In genomic region chr7:135620980-135621850, GRCh38 we compare ENCODE assay signal across 8 cellular contexts. TPM values are rescaled to one million over a fixed set of nuclear protein-coding genes. Genes with fewer than 3 reads are reported as not detected.
DNase-seq lines count a peak whose midpoint lies in the region; ATAC-seq, FAIRE-seq and TF ChIP-seq lines count a peak whose summit lies in the region.

No MANE protein-coding gene starts in this region.

- peak; percentile 6 to 12 for DNase-seq in activated T-cell treated with anti-CD3 and anti-CD28 coated beads, Interleukin-2, amount 50 U/mL, for 72 hours
- no peak for DNase-seq in activated T-cell treated with anti-CD3 and anti-CD28 coated beads, Interleukin-2, amount 50 U/mL, for 48 hours
- peak in 1 of 3 donors; percentile 48 for DNase-seq in Peyer's patch
- peak; percentile 39 for DNase-seq in colonic mucosa
- DNase-seq in left lung, result no peak
- peak; percentile 40 for DNase-seq in urothelium cell line (ENCODE audit: low spot score)
- no peak for DNase-seq in HK-2 (ENCODE audit: unreplicated experiment)

- H3K4me1 ChIP-seq in Peyer's patch (no peaks in the 10 kb centered on the region), colonic mucosa (no peaks in the 10 kb centered on the region), left lung (peaks cover 0 to 8% of the 10 kb centered on the region in 2 donors)

- intact Hi-C loops in colonic mucosa (cut with DNase I) (no loop called here), left lung (cut with DNase I) (no loop called here)

- peaks cover 0 to 79% (median 0%) of the 10 kb centered on the region in 3 donors for H3K36me3 ChIP-seq in Peyer's patch
- H3K36me3 ChIP-seq in colonic mucosa, result peaks cover 3% of the 10 kb centered on the region
- H3K36me3 ChIP-seq in left lung, result peaks cover 0 to 88% of the 10 kb centered on the region in 2 donors

- no peaks in the 10 kb centered on the region for H3K27me3 Mint-ChIP-seq in activated T-cell treated with anti-CD3 and anti-CD28 coated beads, Interleukin-2, amount 50 U/mL, for 72 hours (ENCODE audit: low read depth)

- no peaks in the 10 kb centered on the region for H3K9me3 Mint-ChIP-seq in activated T-cell treated with anti-CD3 and anti-CD28 coated beads, Interleukin-2, amount 50 U/mL, for 72 hours

- no peak for TF ChIP-seq POLR2A in Peyer's patch (IDR thresholded peaks at IDR 0.05)

- peaks cover 0 to 30% of the 10 kb centered on the region in 2 donors for H3K36me3 Mint-ChIP-seq in activated T-cell treated with anti-CD3 and anti-CD28 coated beads, Interleukin-2, amount 50 U/mL, for 72 hours (ENCODE audit: insufficient read depth in 2 of 2)

- no peak overlapping the region for H3K27ac Mint-ChIP-seq in activated T-cell treated with anti-CD3 and anti-CD28 coated beads, Interleukin-2, amount 50 U/mL, for 72 hours

- H3K9ac ChIP-seq in colonic mucosa (ENCODE audit: low read depth in 2 of 2, low read length in 2 of 2), result no peak overlapping the region

- H3K27ac ChIP-seq in Peyer's patch (no peak overlapping the region), colonic mucosa (no peak overlapping the region), left lung (no peak overlapping the region)

- H3K4me3 ChIP-seq in Peyer's patch (no peak overlapping the region), colonic mucosa (no peak overlapping the region), left lung (no peak overlapping the region)

- no peaks in the 10 kb centered on the region for H3K4me1 Mint-ChIP-seq in activated T-cell treated with anti-CD3 and anti-CD28 coated beads, Interleukin-2, amount 50 U/mL, for 72 hours (ENCODE audit: low read depth)

- no peak for FAIRE-seq in urothelium cell line (lab: Jason Lieb, UNC)

- TF ChIP-seq CTCF in LNCAP (IDR thresholded peaks at IDR 0.05) (peak; percentile 87), Peyer's patch (IDR thresholded peaks at IDR 0.05) (peak; percentile 46 to 77 (median 68)), colonic mucosa (IDR thresholded peaks at IDR 0.05) (peak; percentile 78), left lung (IDR thresholded peaks at IDR 0.05) (peak; percentile 70 to 90)

- no peak overlapping the region for H3K4me3 Mint-ChIP-seq in activated T-cell treated with anti-CD3 and anti-CD28 coated beads, Interleukin-2, amount 50 U/mL, for 72 hours

- ATAC-seq in activated T-cell treated with anti-CD3 and anti-CD28 coated beads, Interleukin-2, amount 50 U/mL, for 72 hours (replicated peaks in 1 of 2), result no peak
- ATAC-seq in left lung, result peak; percentile 88

- no peaks in the 10 kb centered on the region for H3K9me3 ChIP-seq in Peyer's patch
- no peaks in the 10 kb centered on the region for H3K9me3 ChIP-seq in colonic mucosa
- H3K9me3 ChIP-seq in left lung, result no peaks in the 10 kb centered on the region

- no peaks in the 10 kb centered on the region for H3K27me3 ChIP-seq in Peyer's patch
- H3K27me3 ChIP-seq in colonic mucosa, result no peaks in the 10 kb centered on the region
- no peaks in the 10 kb centered on the region for H3K27me3 ChIP-seq in left lung

RNA-seq across cellular contexts. Expression of gene STMP1, which starts 41.1 kb away (rescaled TPM):
- 10 to 100 TPM; 17.1 to 17.8 TPM for total RNA-seq in activated T-cell treated with anti-CD3 and anti-CD28 coated beads, Interleukin-2, amount 50 U/mL, for 72 hours
- total RNA-seq in Peyer's patch, result 10 to 100 TPM; 17.3 to 26.2 (median 18.2) TPM
- 10 to 100 TPM; 25.7 to 27.4 TPM for total RNA-seq in colonic mucosa
- total RNA-seq in left lung, result 10 to 100 TPM; 35.0 to 37.0 TPM

Comparison
In these comparisons a context has a peak if more than half of its experiments do, and no peak if none do; other contexts are left out.
1. DNase-seq: peak in activated T-cell treated with anti-CD3 and anti-CD28 coated beads, Interleukin-2, amount 50 U/mL, for 72 hours (2 of 2), colonic mucosa (single experiment) and urothelium cell line (single experiment); none in activated T-cell treated with anti-CD3 and anti-CD28 coated beads, Interleukin-2, amount 50 U/mL, for 48 hours (0 of 2), left lung (0 of 2) and HK-2 (single experiment).
2. Peak in every context shown above with its lines, with median percentiles within 50 percentile points of each other: CTCF ChIP-seq.